Comparison of ENCODE assay signal across 20 cellular contexts in genomic region chr13:24050796-24051715, GRCh38.
DNase-seq lines count a peak whose midpoint lies in the region; FAIRE-seq and TF ChIP-seq lines count a peak whose summit lies in the region.
"Had no signal": no experiment of that assay in that cellular context is flagged by ENCODE, and none has a peak within 500 bp of the region (broad histone marks: within the 10 kb centered on the region; RNA-seq: fewer than 3 reads in every experiment).

No MANE protein-coding gene starts in this region.

- H4K8ac ChIP-seq in mesenchymal stem cell (ENCODE audit: low read length), result no peak overlapping the region

- intact Hi-C loops in uterus (cut with DNase I; ENCODE audit: low total_unique reads), result no loop called here

- WGBS in mesenchymal stem cell, result 67% methylated on average over 8 of the region's 10 CpGs

- H2BK120ac ChIP-seq in mesenchymal stem cell (ENCODE audit: low read depth, low read length), result no peak overlapping the region

- FAIRE-seq in bronchial epithelial cell (lab: Jason Lieb, UNC), result peak; percentile 13
- FAIRE-seq: TTC549 had no signal

- H3K4me1 ChIP-seq in mesenchymal stem cell (ENCODE audit: control insufficient read depth, insufficient read depth, low read depth, low read length) (peaks cover 7% of the 10 kb centered on the region), uterus (peaks cover 4 to 7% of the 10 kb centered on the region in 2 donors), right atrium auricular region (peaks cover 0 to 33% of the 10 kb centered on the region in 2 donors)

- H3K79me1 ChIP-seq in mesenchymal stem cell (replicated peaks; ENCODE audit: low read length, poor library complexity, severe bottlenecking), result no peaks in the 10 kb centered on the region

- H3K18ac ChIP-seq in mesenchymal stem cell (ENCODE audit: low read depth in 1 of 2, low read length in 2 of 2), result peak overlapping the region in 1 of 2 experiments; percentile 70

- no peak overlapping the region for H4K91ac ChIP-seq in mesenchymal stem cell (ENCODE audit: low read length)

- peak; percentile 13 for DNase-seq in NCI-H510A treated with DMSO at 0.1 percent for 48 hours (lab: John Stamatoyannopoulos, UW)
- no peak for DNase-seq in NCI-H510A (lab: John Stamatoyannopoulos, UW)
- peak; percentile 43 for DNase-seq in bronchial epithelial cell (ENCODE audit: low read depth)
- DNase-seq in mesenchymal stem cell, result no peak
- no peak for DNase-seq in uterus
- DNase-seq in HK-2 (ENCODE audit: unreplicated experiment), result no peak
- DNase-seq in right atrium auricular region (ENCODE audit: low spot score), result no peak
- DNase-seq in glomerular visceral epithelial cell (ENCODE audit: extremely low spot score), result no peak
- DNase-seq: activated CD8-positive, alpha-beta memory T cell treated with anti-CD3 and anti-CD28 coated beads for 24 hours; activated gamma-delta T cell; NCI-H1092; NCI-H82; SIG-M5 had no signal

- H2BK12ac ChIP-seq in mesenchymal stem cell (ENCODE audit: low read length in 2 of 2), result peak overlapping the region; percentile 11 to 69

- peak overlapping the region; percentile 72 for H3K9ac ChIP-seq in mesenchymal stem cell (ENCODE audit: low read length)

- TF ChIP-seq CTCF in bronchial epithelial cell (IDR thresholded peaks at IDR 0.05; ENCODE audit: insufficient read depth, low read length, severe bottlenecking), result no peak
- no peak for TF ChIP-seq CTCF in uterus (IDR thresholded peaks at IDR 0.05)
- TF ChIP-seq CTCF in right atrium auricular region (IDR thresholded peaks at IDR 0.05), result no peak

- no peak overlapping the region for H2AFZ ChIP-seq in mesenchymal stem cell (ENCODE audit: low read depth, low read length)
- H2AFZ ChIP-seq: hepatocyte had no signal

- H2AK5ac ChIP-seq in mesenchymal stem cell (ENCODE audit: low read length, severe bottlenecking), result no peak overlapping the region

- H3K27me3 ChIP-seq in bronchial epithelial cell (ENCODE audit: control insufficient read depth, insufficient read depth, low read length) (no peaks in the 10 kb centered on the region), mesenchymal stem cell (ENCODE audit: control insufficient read depth in 1 of 2, insufficient read depth in 1 of 2, low read length in 2 of 2) (no peaks in the 10 kb centered on the region), uterus (no peaks in the 10 kb centered on the region), right atrium auricular region (no peaks in the 10 kb centered on the region)
- H3K27me3 ChIP-seq: cardiac muscle cell, hepatocyte, stomach had no signal

- no peak overlapping the region for H3K4ac ChIP-seq in mesenchymal stem cell (ENCODE audit: low read depth in 1 of 2, low read length in 2 of 2)

- no peak overlapping the region for H3K23ac ChIP-seq in mesenchymal stem cell (ENCODE audit: low read length in 2 of 2)

- H3K9me3 ChIP-seq in mesenchymal stem cell (ENCODE audit: control insufficient read depth, low read length), result peaks cover 8% of the 10 kb centered on the region
- no peaks in the 10 kb centered on the region for H3K9me3 ChIP-seq in uterus
- peaks cover 5 to 12% of the 10 kb centered on the region in 2 donors for H3K9me3 ChIP-seq in right atrium auricular region
- H3K9me3 ChIP-seq: neutrophil had no signal

- no peak overlapping the region for H3K4me2 ChIP-seq in mesenchymal stem cell (ENCODE audit: low read length, poor library complexity, severe bottlenecking)
- H3K4me2 ChIP-seq: hepatocyte, smooth muscle cell had no signal

- H3K14ac ChIP-seq in mesenchymal stem cell (ENCODE audit: low read length in 2 of 2), result no peak overlapping the region

- H3K36me3 ChIP-seq in bronchial epithelial cell (ENCODE audit: control insufficient read depth, insufficient read depth, low read length), result no peaks in the 10 kb centered on the region
- H3K36me3 ChIP-seq in mesenchymal stem cell (ENCODE audit: control insufficient read depth in 1 of 2, insufficient read depth in 2 of 2, low read depth in 1 of 2, low read length in 2 of 2), result no peaks in the 10 kb centered on the region
- no peaks in the 10 kb centered on the region for H3K36me3 ChIP-seq in uterus
- no peaks in the 10 kb centered on the region for H3K36me3 ChIP-seq in right atrium auricular region
- H3K36me3 ChIP-seq: cardiac muscle cell, neutrophil, stomach had no signal

- H3K4me3 ChIP-seq in bronchial epithelial cell (ENCODE audit: low read depth, low read length) (no peak overlapping the region), mesenchymal stem cell (ENCODE audit: insufficient read depth in 1 of 2, low read depth in 1 of 2, low read length in 2 of 2) (peak overlapping the region in 1 of 2 experiments; percentile 38), uterus (no peak overlapping the region), right atrium auricular region (no peak overlapping the region)
- H3K4me3 ChIP-seq: cardiac muscle cell, hepatocyte, lung, smooth muscle cell, stomach had no signal

- H2BK15ac ChIP-seq in mesenchymal stem cell (ENCODE audit: low read depth, poor library complexity, severe bottlenecking), result no peak overlapping the region

- no peak overlapping the region for H2BK5ac ChIP-seq in mesenchymal stem cell (ENCODE audit: low read depth, low read length, poor library complexity, severe bottlenecking)

- H3K27ac ChIP-seq in mesenchymal stem cell (ENCODE audit: low read length, poor library complexity, severe bottlenecking) (no peak overlapping the region), uterus (peak overlapping the region; percentile 40 to 70), right atrium auricular region (no peak overlapping the region)
- H3K27ac ChIP-seq: cardiac muscle cell, hepatocyte, neutrophil had no signal

- TF ChIP-seq POLR2A in uterus (IDR thresholded peaks at IDR 0.05), result no peak

Comparison
In these comparisons a context has a peak if more than half of its experiments do, and no peak if none do; other contexts are left out.
1. DNase-seq: peak in NCI-H510A treated with DMSO at 0.1 percent for 48 hours (single experiment) and bronchial epithelial cell (single experiment); none in NCI-H510A (single experiment), mesenchymal stem cell (single experiment), uterus (0 of 2), HK-2 (single experiment), right atrium auricular region (single experiment) and glomerular visceral epithelial cell (single experiment).
2. H3K27ac ChIP-seq: peak in uterus (2 of 2); none in mesenchymal stem cell (single experiment) and right atrium auricular region (0 of 2).